12 cellular contexts compared by ENCODE assay signal in genomic region chr3:174442317-174442682, GRCh38.
DNase-seq lines count a peak whose midpoint lies in the region; ATAC-seq and TF ChIP-seq lines count a peak whose summit lies in the region.
"Had no signal": no experiment of that assay in that cellular context is flagged by ENCODE, and none has a peak within 500 bp of the region (broad histone marks: within the 10 kb centered on the region; RNA-seq: fewer than 3 reads in every experiment).

No MANE protein-coding gene starts in this region.

- peak overlapping the region; percentile 96 for H3K4me3 Mint-ChIP-seq in nephron progenitor cell
- no peak overlapping the region for H3K4me3 Mint-ChIP-seq in T-cell

- peak; percentile 21 for DNase-seq in HT-29 (ENCODE audit: low spot score)
- no peak for DNase-seq in coronary artery (ENCODE audit: low spot score)
- no peak for DNase-seq in nephron progenitor cell
- DNase-seq in T-cell = no peak
- DNase-seq: activated T-cell treated with anti-CD3 and anti-CD28 coated beads, Interleukin-2, amount 50 U/mL, for 1 hour; CD8-positive, alpha-beta T cell; effector memory CD4-positive, alpha-beta T cell; NCI-H226 had no signal

- ATAC-seq in HG02798 (IDR thresholded peaks at IDR 0.05; ENCODE audit: poor library complexity, unreplicated experiment) (no peak), GM18873 (IDR thresholded peaks at IDR 0.05; ENCODE audit: low FRiP score, unreplicated experiment) (no peak), T-cell (replicated peaks in 1 of 4) (no peak), GM18505 (IDR thresholded peaks at IDR 0.05; ENCODE audit: unreplicated experiment) (no peak)
- ATAC-seq: CD8-positive, alpha-beta T cell had no signal

- H3K27me3 Mint-ChIP-seq in nephron progenitor cell (ENCODE audit: low read depth, poor library complexity) (no peaks in the 10 kb centered on the region), T-cell (peaks cover 5 to 25% of the 10 kb centered on the region in 2 donors)

- H3K4me1 Mint-ChIP-seq in nephron progenitor cell (peaks cover 23% of the 10 kb centered on the region), T-cell (peaks cover 10 to 15% (median 13%) of the 10 kb centered on the region in 3 donors)

- no peak for TF ChIP-seq POLR2A in GM18505 (IDR thresholded peaks at IDR 0.05; ENCODE audit: borderline replicate concordance, extremely low read depth, insufficient read depth, insufficient read length)

- H3K36me3 Mint-ChIP-seq in nephron progenitor cell (ENCODE audit: low read depth) (peaks cover 4% of the 10 kb centered on the region), T-cell (no peaks in the 10 kb centered on the region)
- H3K36me3 Mint-ChIP-seq: CD8-positive, alpha-beta T cell had no signal

- CTCF ChIA-PET in T-cell (lab: Charles Lee) = no interaction called here

- H3K27ac Mint-ChIP-seq in nephron progenitor cell (no peak overlapping the region), T-cell (no peak overlapping the region)

- POLR2A ChIA-PET in T-cell (lab: Charles Lee) = no interaction called here

- H3K27ac ChIP-seq in 22Rv1 (peak overlapping the region; percentile 100), coronary artery (no peak overlapping the region)

- H3K9me3 Mint-ChIP-seq in nephron progenitor cell (peaks cover 10% of the 10 kb centered on the region), T-cell (peaks cover 0 to 3% (median 0%) of the 10 kb centered on the region in 3 donors)
- H3K9me3 Mint-ChIP-seq: CD8-positive, alpha-beta T cell had no signal

- TF ChIP-seq CTCF in 22Rv1 (IDR thresholded peaks at IDR 0.05) (no peak), coronary artery (IDR thresholded peaks at IDR 0.05) (no peak), nephron progenitor cell (IDR thresholded peaks at IDR 0.05) (no peak)

- peak overlapping the region; percentile 94 for H3K4me3 ChIP-seq in coronary artery
